4 cellular contexts compared by ENCODE assay signal in genomic region chr6:24730653-24731052, GRCh38. TPM values are rescaled to one million over a fixed set of nuclear protein-coding genes. Genes with fewer than 3 reads are reported as not detected.
DNase-seq lines count a peak whose midpoint lies in the region; ATAC-seq, FAIRE-seq and TF ChIP-seq lines count a peak whose summit lies in the region.
"Not testable (repeated sequence)": the region's sequence is repeated elsewhere in the genome, so short reads cannot be mapped to it uniquely, and the experiment has no call there.

No MANE protein-coding gene starts in this region.

- H3K4me3 ChIP-seq in K562; HepG2 (replicated peaks in 1 of 3; ENCODE audit: insufficient read depth in 1 of 3, low read depth in 2 of 3, low read length in 3 of 3): not testable (repeated sequence)

- H3K9me3 Mint-ChIP-seq in activated naive CD4-positive, alpha-beta T cell treated with anti-CD3 and anti-CD28 coated beads, Interleukin-2, amount 10 ng/mL, durations not matched to agents 7 days and 5 days = peaks cover 23% of the 10 kb centered on the region
- peaks cover 24% of the 10 kb centered on the region for H3K9me3 Mint-ChIP-seq in dendritic cell treated with granulocyte-macrophage colony-stimulating factor and Interleukin-4, amounts not matched to agents 40 ng/mL and 50 ng/mL, for 4 days

- intact Hi-C loops in K562 (cut with micrococcal nuclease); HepG2 (cut with micrococcal nuclease; ENCODE audit: unreplicated experiment): not testable (repeated sequence)
- intact Hi-C loops in dendritic cell treated with granulocyte-macrophage colony-stimulating factor and Interleukin-4, amounts not matched to agents 40 ng/mL and 50 ng/mL, for 4 days (cut with micrococcal nuclease) = loop anchor here (1.0 kb wide), 1 partner anchor 12 kb away; no protein-coding TSS in a partner anchor

- CTCF ChIA-PET in activated naive CD4-positive, alpha-beta T cell treated with anti-CD3 and anti-CD28 coated beads, Interleukin-2, amount 10 ng/mL, durations not matched to agents 7 days and 5 days (lab: Charles Lee); K562 (lab: Yijun Ruan, JAX; ENCODE audit: low intra/inter-chr PET ratio); HepG2 (lab: Yijun Ruan, JAX; ENCODE audit: low intra/inter-chr PET ratio, low total read pairs): not testable (repeated sequence)

- not testable (repeated sequence) for TF ChIP-seq CTCF in K562 (IDR thresholded peaks at IDR 0.05 in 2 of 3, conservative IDR thresholded peaks at IDR 0.05 in 1 of 3; ENCODE audit: insufficient read depth in 2 of 3, low read depth in 1 of 3, low read length in 3 of 3); HepG2 (CRISPR knock-in tag; IDR thresholded peaks at IDR 0.05)

- not testable (repeated sequence) for ATAC-seq in K562, HepG2

- not testable (repeated sequence) for TF ChIP-seq RAD21 in K562 (CRISPR knock-in tag; conservative IDR thresholded peaks at IDR 0.05 in 1 of 2, IDR thresholded peaks at IDR 0.05 in 1 of 2); HepG2 (CRISPR knock-in tag; IDR thresholded peaks at IDR 0.05)

- POLR2A ChIA-PET in K562 (lab: Yijun Ruan, JAX); HepG2 (lab: Yijun Ruan, JAX): not testable (repeated sequence)

- H3K4me2 ChIP-seq in K562 (ENCODE audit: insufficient read depth, low read length); HepG2 (ENCODE audit: low read depth, low read length): not testable (repeated sequence)

- not testable (repeated sequence) for H3K36me3 ChIP-seq in K562 (ENCODE audit: control insufficient read depth, insufficient read depth, low read length); HepG2 (replicated peaks in 1 of 2; ENCODE audit: control insufficient read depth in 1 of 2, insufficient read depth in 2 of 2, low read length in 2 of 2)

- H3K9me3 ChIP-seq in K562 (replicated peaks; ENCODE audit: control insufficient read depth, insufficient read depth, low read depth, low read length) = peaks cover 16% of the 10 kb centered on the region
- peaks cover 29% of the 10 kb centered on the region for H3K9me3 ChIP-seq in HepG2 (ENCODE audit: low read length)

- not testable (repeated sequence) for H3K4me1 Mint-ChIP-seq in activated naive CD4-positive, alpha-beta T cell treated with anti-CD3 and anti-CD28 coated beads, Interleukin-2, amount 10 ng/mL, durations not matched to agents 7 days and 5 days
- peaks cover 34% of the 10 kb centered on the region for H3K4me1 Mint-ChIP-seq in dendritic cell treated with granulocyte-macrophage colony-stimulating factor and Interleukin-4, amounts not matched to agents 40 ng/mL and 50 ng/mL, for 4 days (ENCODE audit: low read depth)

- H3K79me2 ChIP-seq in K562 (ENCODE audit: control insufficient read depth, insufficient read depth, low read length); HepG2 (ENCODE audit: insufficient read depth, low read length): not testable (repeated sequence)

- H3K27ac ChIP-seq in K562 (ENCODE audit: extremely low read depth, low read depth, low read length); HepG2 (ENCODE audit: extremely low read length, insufficient read depth, low read length): not testable (repeated sequence)

- not testable (repeated sequence) for H4K20me1 ChIP-seq in K562 (replicated peaks; ENCODE audit: control insufficient read depth, insufficient read depth, low read length); HepG2 (ENCODE audit: insufficient read depth, low read length)

- H3K27ac Mint-ChIP-seq in activated naive CD4-positive, alpha-beta T cell treated with anti-CD3 and anti-CD28 coated beads, Interleukin-2, amount 10 ng/mL, durations not matched to agents 7 days and 5 days = peak overlapping the region; percentile 9
- peak overlapping the region; percentile 18 for H3K27ac Mint-ChIP-seq in dendritic cell treated with granulocyte-macrophage colony-stimulating factor and Interleukin-4, amounts not matched to agents 40 ng/mL and 50 ng/mL, for 4 days

- in situ Hi-C loops in K562 (cut with MboI); HepG2 (cut with HindIII; ENCODE audit: extremely low pct_ligation_motif_present, low pct_unique_long_range_greater_than_20kb): not testable (repeated sequence)

- not testable (repeated sequence) for H3K4me1 ChIP-seq in K562 (replicated peaks in 1 of 2; ENCODE audit: control insufficient read depth in 2 of 2, insufficient read depth in 2 of 2, low read length in 2 of 2)
- H3K4me1 ChIP-seq in HepG2 (ENCODE audit: insufficient read depth, low read length) = peaks cover 19% of the 10 kb centered on the region

- not testable (repeated sequence) for TF ChIP-seq POLR2A in K562 (conservative IDR thresholded peaks at IDR 0.05); HepG2 (IDR thresholded peaks at IDR 0.05; ENCODE audit: insufficient read depth in 1 of 2, low read depth in 2 of 2, low read length in 2 of 2)

- not testable (repeated sequence) for H3K36me3 Mint-ChIP-seq in activated naive CD4-positive, alpha-beta T cell treated with anti-CD3 and anti-CD28 coated beads, Interleukin-2, amount 10 ng/mL, durations not matched to agents 7 days and 5 days
- peaks cover 20% of the 10 kb centered on the region for H3K36me3 Mint-ChIP-seq in dendritic cell treated with granulocyte-macrophage colony-stimulating factor and Interleukin-4, amounts not matched to agents 40 ng/mL and 50 ng/mL, for 4 days (ENCODE audit: low read depth)

- FAIRE-seq in K562 (lab: Jason Lieb, UNC); HepG2 (lab: Jason Lieb, UNC): not testable (repeated sequence)

- not testable (repeated sequence) for BruUV-seq in K562 (replicated peaks; lab: Mats Ljungman, UMichigan); HepG2 (replicated peaks; lab: Mats Ljungman, UMichigan)

- not testable (repeated sequence) for H3K9me1 ChIP-seq in K562 (ENCODE audit: control insufficient read depth, insufficient read depth, low read length)

- H3K9ac ChIP-seq in K562 (ENCODE audit: insufficient read depth in 1 of 2, low read depth in 2 of 2, low read length in 2 of 2); HepG2 (ENCODE audit: insufficient read depth, low read depth, low read length): not testable (repeated sequence)

- peaks cover 12% of the 10 kb centered on the region for H3K27me3 Mint-ChIP-seq in activated naive CD4-positive, alpha-beta T cell treated with anti-CD3 and anti-CD28 coated beads, Interleukin-2, amount 10 ng/mL, durations not matched to agents 7 days and 5 days
- H3K27me3 Mint-ChIP-seq in dendritic cell treated with granulocyte-macrophage colony-stimulating factor and Interleukin-4, amounts not matched to agents 40 ng/mL and 50 ng/mL, for 4 days = not testable (repeated sequence)

- WGBS in K562 (ENCODE audit: insufficient coverage, low coverage, missing lambda C conversion rate) = 4% methylated on average over 3 of the region's 3 CpGs
- WGBS in HepG2 (ENCODE audit: low lambda C conversion rate) = 19% methylated on average over 3 of the region's 3 CpGs

- H2AFZ ChIP-seq in K562 (ENCODE audit: low read depth, low read length); HepG2 (ENCODE audit: low read length): not testable (repeated sequence)

- DNase-seq in activated naive CD4-positive, alpha-beta T cell treated with anti-CD3 and anti-CD28 coated beads, Interleukin-2, amount 10 ng/mL, durations not matched to agents 7 days and 5 days; K562 (ENCODE audit: extremely low read depth in 1 of 4, low spot score in 3 of 4); HepG2 (ENCODE audit: low spot score): not testable (repeated sequence)

- H3K27me3 ChIP-seq in K562 (ENCODE audit: control insufficient read depth in 2 of 2, insufficient read depth in 2 of 2, low read length in 2 of 2); HepG2 (ENCODE audit: control insufficient read depth in 1 of 2, insufficient read depth in 2 of 2, low read length in 2 of 2): not testable (repeated sequence)

- TF ChIP-seq EP300 in K562 (IDR thresholded peaks at IDR 0.05; ENCODE audit: low read length); HepG2 (IDR thresholded peaks at IDR 0.05; ENCODE audit: low read depth in 2 of 2, low read length in 2 of 2); HepG2 (CRISPR knock-in tag; IDR thresholded peaks at IDR 0.05; ENCODE audit: borderline replicate concordance): not testable (repeated sequence)

- H3K4me3 Mint-ChIP-seq in activated naive CD4-positive, alpha-beta T cell treated with anti-CD3 and anti-CD28 coated beads, Interleukin-2, amount 10 ng/mL, durations not matched to agents 7 days and 5 days; dendritic cell treated with granulocyte-macrophage colony-stimulating factor and Interleukin-4, amounts not matched to agents 40 ng/mL and 50 ng/mL, for 4 days: not testable (repeated sequence)

RNA-seq across cellular contexts. Expression of gene C6orf62, which starts 11.7 kb away (rescaled TPM):
- 43.5 and 83.8 TPM in 2 replicates for total RNA-seq in K562 (2011; cell fraction: chromatin; rRNA removed; ENCODE audit: low replicate concordance)
- 36.7 and 38.0 TPM in 2 replicates for total RNA-seq in K562 (2011; cell fraction: nucleolus; rRNA removed)
- total RNA-seq in K562 (2011; cell fraction: nucleoplasm; rRNA removed) = 66.0 and 93.1 TPM in 2 replicates
- total RNA-seq in K562 (2014; rRNA removed) = 48.5 and 52.9 TPM in 2 replicates
- 110 and 124 TPM in 2 replicates for total RNA-seq in K562 (2014; rRNA removed; fragmentation: Illumina TruSeq; extraction: Trizol)
- 111 and 113 TPM in 2 replicates for total RNA-seq in K562 (2015; rRNA removed; fragmentation: Illumina TruSeq; extraction: Trizol)
- total RNA-seq in K562 (2021) = 113 and 117 TPM in 2 replicates
- polyA plus RNA-seq in K562 (2011; rRNA removed) = 76.7 and 105 TPM in 2 replicates
- 37.7 and 38.4 TPM in 2 replicates for polyA plus RNA-seq in K562 (2011; cell fraction: cytosol; rRNA removed)
- polyA plus RNA-seq in K562 (2011; cell fraction: nucleus; rRNA removed) = 55.2 and 65.3 TPM in 2 replicates
- polyA plus RNA-seq in K562 (2012) = 55.2 and 66.1 TPM in 2 replicates
- polyA plus RNA-seq in K562 (2014; fragmentation: Illumina TruSeq; extraction: Trizol) = 86.2 and 111 TPM in 2 replicates
- polyA plus RNA-seq in K562 (2014; fragmentation: Nextera tagmentation; extraction: Ambion mirVana) = 100 to 1,000 TPM; 355 to 579 TPM
- 56.8 and 65.6 TPM in 2 replicates for polyA plus RNA-seq in K562 (2014; rRNA removed)
- 117 and 150 TPM in 2 replicates for polyA minus RNA-seq in K562 (2011; rRNA and poly(A)+ RNA removed)
- polyA minus RNA-seq in K562 (2011; cell fraction: cytosol; rRNA and poly(A)+ RNA removed) = 41.9 and 92.5 TPM in 2 replicates
- polyA minus RNA-seq in K562 (2011; cell fraction: nucleus; rRNA and poly(A)+ RNA removed) = 37.2 and 54.4 TPM in 2 replicates
- total RNA-seq in HepG2 (2016; rRNA removed; fragmentation: Illumina TruSeq; extraction: Trizol) = 90.4 and 135 TPM in 2 replicates
- total RNA-seq in HepG2 (2016; cell fraction: cytosol; rRNA removed; fragmentation: Illumina TruSeq; extraction: Trizol; ENCODE audit: low read depth) = 24.8 and 26.7 TPM in 2 replicates
- 89.3 and 123 TPM in 2 replicates for total RNA-seq in HepG2 (2016; cell fraction: insoluble cytoplasmic fraction; rRNA removed; fragmentation: Illumina TruSeq; extraction: Trizol)
- 130 and 133 TPM in 2 replicates for total RNA-seq in HepG2 (2016; cell fraction: membrane; rRNA removed; fragmentation: Illumina TruSeq; extraction: Trizol)
- 66.3 and 75.0 TPM in 2 replicates for total RNA-seq in HepG2 (2016; cell fraction: nucleus; rRNA removed; fragmentation: Illumina TruSeq; extraction: Trizol)
- 54.8 and 55.6 TPM in 2 replicates for polyA plus RNA-seq in HepG2 (2011; rRNA removed)
- polyA plus RNA-seq in HepG2 (2011; cell fraction: cytosol; rRNA removed) = 18.8 and 39.1 TPM in 2 replicates
- polyA plus RNA-seq in HepG2 (2011; cell fraction: nucleus; rRNA removed) = 24.8 and 28.1 TPM in 2 replicates
- polyA plus RNA-seq in HepG2 (2012) = 49.0 and 57.3 TPM in 2 replicates
- 13.5 and 14.0 TPM in 2 replicates for polyA plus RNA-seq in HepG2 (2016; cell fraction: cytosol; fragmentation: Illumina TruSeq; extraction: Trizol; ENCODE audit: low read depth)
- polyA plus RNA-seq in HepG2 (2016; cell fraction: insoluble cytoplasmic fraction; fragmentation: Illumina TruSeq; extraction: Trizol; ENCODE audit: low read depth) = 91.3 and 99.8 TPM in 2 replicates
- polyA plus RNA-seq in HepG2 (2016; cell fraction: membrane; fragmentation: Illumina TruSeq; extraction: Trizol; ENCODE audit: low read depth) = 58.3 and 65.2 TPM in 2 replicates
- polyA plus RNA-seq in HepG2 (2016; cell fraction: nucleus; fragmentation: Illumina TruSeq; extraction: Trizol; ENCODE audit: insufficient read depth, low read depth) = 80.5 and 88.9 TPM in 2 replicates
- 48.0 and 61.4 TPM in 2 replicates for polyA minus RNA-seq in HepG2 (2011; rRNA and poly(A)+ RNA removed; ENCODE audit: low replicate concordance)
- polyA minus RNA-seq in HepG2 (2011; cell fraction: cytosol; rRNA and poly(A)+ RNA removed) = 47.3 and 69.6 TPM in 2 replicates
- 76.8 and 83.0 TPM in 2 replicates for polyA minus RNA-seq in HepG2 (2011; cell fraction: nucleus; rRNA and poly(A)+ RNA removed)

RNA-seq across cellular contexts. Expression of gene GMNN, which starts 44.1 kb away (rescaled TPM):
- 62.3 and 103 TPM in 2 replicates for total RNA-seq in K562 (2011; cell fraction: chromatin; rRNA removed; ENCODE audit: low replicate concordance)
- 65.7 and 78.8 TPM in 2 replicates for total RNA-seq in K562 (2011; cell fraction: nucleolus; rRNA removed)
- total RNA-seq in K562 (2011; cell fraction: nucleoplasm; rRNA removed) = 98.0 and 106 TPM in 2 replicates
- 140 and 156 TPM in 2 replicates for total RNA-seq in K562 (2014; rRNA removed)
- total RNA-seq in K562 (2014; rRNA removed; fragmentation: Illumina TruSeq; extraction: Trizol) = 189 and 216 TPM in 2 replicates
- total RNA-seq in K562 (2015; rRNA removed; fragmentation: Illumina TruSeq; extraction: Trizol) = 187 and 210 TPM in 2 replicates
- 144 and 146 TPM in 2 replicates for total RNA-seq in K562 (2021)
- polyA plus RNA-seq in K562 (2011; rRNA removed) = 125 and 167 TPM in 2 replicates
- 79.5 and 92.1 TPM in 2 replicates for polyA plus RNA-seq in K562 (2011; cell fraction: cytosol; rRNA removed)
- polyA plus RNA-seq in K562 (2011; cell fraction: nucleus; rRNA removed) = 50.4 and 63.0 TPM in 2 replicates
- polyA plus RNA-seq in K562 (2012) = 98.2 and 179 TPM in 2 replicates
- 217 and 222 TPM in 2 replicates for polyA plus RNA-seq in K562 (2014; fragmentation: Illumina TruSeq; extraction: Trizol)
- 100 to 1,000 TPM; 331 to 370 TPM for polyA plus RNA-seq in K562 (2014; fragmentation: Nextera tagmentation; extraction: Ambion mirVana)
- 199 and 254 TPM in 2 replicates for polyA plus RNA-seq in K562 (2014; rRNA removed)
- 80.2 and 85.5 TPM in 2 replicates for polyA minus RNA-seq in K562 (2011; rRNA and poly(A)+ RNA removed)
- polyA minus RNA-seq in K562 (2011; cell fraction: cytosol; rRNA and poly(A)+ RNA removed) = 43.5 and 55.4 TPM in 2 replicates
- 50.4 and 78.2 TPM in 2 replicates for polyA minus RNA-seq in K562 (2011; cell fraction: nucleus; rRNA and poly(A)+ RNA removed)
- 154 and 228 TPM in 2 replicates for total RNA-seq in HepG2 (2016; rRNA removed; fragmentation: Illumina TruSeq; extraction: Trizol)
- total RNA-seq in HepG2 (2016; cell fraction: cytosol; rRNA removed; fragmentation: Illumina TruSeq; extraction: Trizol; ENCODE audit: low read depth) = 56.6 and 64.1 TPM in 2 replicates
- total RNA-seq in HepG2 (2016; cell fraction: insoluble cytoplasmic fraction; rRNA removed; fragmentation: Illumina TruSeq; extraction: Trizol) = 154 and 231 TPM in 2 replicates
- 68.9 and 73.8 TPM in 2 replicates for total RNA-seq in HepG2 (2016; cell fraction: membrane; rRNA removed; fragmentation: Illumina TruSeq; extraction: Trizol)
- total RNA-seq in HepG2 (2016; cell fraction: nucleus; rRNA removed; fragmentation: Illumina TruSeq; extraction: Trizol) = 108 and 117 TPM in 2 replicates
- 41.6 and 61.8 TPM in 2 replicates for polyA plus RNA-seq in HepG2 (2011; rRNA removed)
- polyA plus RNA-seq in HepG2 (2011; cell fraction: cytosol; rRNA removed) = 38.6 and 39.1 TPM in 2 replicates
- polyA plus RNA-seq in HepG2 (2011; cell fraction: nucleus; rRNA removed) = 27.0 and 29.5 TPM in 2 replicates
- 64.4 and 82.5 TPM in 2 replicates for polyA plus RNA-seq in HepG2 (2012)
- polyA plus RNA-seq in HepG2 (2016; cell fraction: cytosol; fragmentation: Illumina TruSeq; extraction: Trizol; ENCODE audit: low read depth) = 38.2 and 45.0 TPM in 2 replicates
- 256 and 266 TPM in 2 replicates for polyA plus RNA-seq in HepG2 (2016; cell fraction: insoluble cytoplasmic fraction; fragmentation: Illumina TruSeq; extraction: Trizol; ENCODE audit: low read depth)
- 43.5 and 50.5 TPM in 2 replicates for polyA plus RNA-seq in HepG2 (2016; cell fraction: membrane; fragmentation: Illumina TruSeq; extraction: Trizol; ENCODE audit: low read depth)
- 137 and 150 TPM in 2 replicates for polyA plus RNA-seq in HepG2 (2016; cell fraction: nucleus; fragmentation: Illumina TruSeq; extraction: Trizol; ENCODE audit: insufficient read depth, low read depth)
- polyA minus RNA-seq in HepG2 (2011; rRNA and poly(A)+ RNA removed; ENCODE audit: low replicate concordance) = 38.8 and 71.1 TPM in 2 replicates
- polyA minus RNA-seq in HepG2 (2011; cell fraction: cytosol; rRNA and poly(A)+ RNA removed) = 28.4 and 37.2 TPM in 2 replicates
- 67.4 and 86.9 TPM in 2 replicates for polyA minus RNA-seq in HepG2 (2011; cell fraction: nucleus; rRNA and poly(A)+ RNA removed)
